Comparison of ENCODE assay signal across 1 cellular context in genomic region chr1:205512059-205513045, GRCh38.
TF ChIP-seq lines count a peak whose summit lies in the region.

No MANE protein-coding gene starts in this region.

TF ChIP-seq in K562, 482 proteins besides CTCF, POLR2A, EP300 and RAD21:
- TF ChIP-seq JUND (IDR thresholded peaks at IDR 0.05; ENCODE audit: borderline replicate concordance, low read depth, low read length) (no peak), JUND (tag; IDR thresholded peaks at IDR 0.05; ENCODE audit: borderline replicate concordance, low read depth, low read length) (peak; percentile 57; the same call in 1 of the 3 replicates), ETV6 (IDR thresholded peaks at IDR 0.05; ENCODE audit: borderline replicate concordance in 1 of 2, low read depth in 2 of 2, low read length in 1 of 2) (no peak), ETV6 (CRISPR knock-in tag; IDR thresholded peaks at IDR 0.05; ENCODE audit: borderline replicate concordance) (no peak), ATF7 (IDR thresholded peaks at IDR 0.05) (0 out of 2 replicates have a peak, but pooled peaks have one; percentile 25), ATF3 (IDR thresholded peaks at IDR 0.05) (peak; percentile 71), ATF3 (CRISPR knock-in tag; conservative IDR thresholded peaks at IDR 0.05) (no peak), MEIS2 (IDR thresholded peaks at IDR 0.05; ENCODE audit: partially characterized antibody) (peak; percentile 29), MYBL2 (IDR thresholded peaks at IDR 0.05; ENCODE audit: low read depth) (no peak), MYBL2 (CRISPR knock-in tag; IDR thresholded peaks at IDR 0.05; ENCODE audit: borderline replicate concordance) (no peak), PKNOX1 (IDR thresholded peaks at IDR 0.05) (0 out of 2 replicates have a peak, but pooled peaks have one; percentile 17), NR2C2 (CRISPR knock-in tag; IDR thresholded peaks at IDR 0.05) (no peak), NR2C2 (tag; IDR thresholded peaks at IDR 0.05) (peak; percentile 54; the same call in 1 of the 2 replicates), NFIC (IDR thresholded peaks at IDR 0.05) (no peak), NR2F6 (CRISPR knock-in tag; IDR thresholded peaks at IDR 0.05) (no peak)
